ENCODE assay signal across 1 cellular context in the genomic region with DNA sequence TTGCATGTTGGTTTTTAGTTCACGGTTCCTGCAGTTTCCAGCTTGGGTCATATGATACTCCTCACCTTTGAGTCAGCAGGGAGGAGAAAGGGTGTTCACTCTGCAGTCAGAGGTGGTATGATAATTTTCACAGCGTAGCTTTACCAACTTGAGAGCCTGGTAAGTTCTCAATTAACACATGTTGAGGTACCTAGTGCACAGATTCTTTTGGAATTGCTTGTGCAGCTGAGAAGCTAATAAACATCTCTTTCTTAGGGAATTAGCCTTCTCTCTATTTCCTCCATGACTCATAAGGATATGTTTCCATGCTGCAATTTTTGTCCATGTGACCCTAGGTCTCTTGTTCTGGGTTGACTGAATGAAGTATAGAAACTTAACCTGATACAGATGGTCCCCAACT.
TF ChIP-seq lines count a peak whose summit lies in the region.

No MANE protein-coding gene starts in this region.

TF ChIP-seq in GM23338, 12 proteins besides CTCF, POLR2A, EP300 and RAD21 (continued from another document):
- TF ChIP-seq, protein P1, sequence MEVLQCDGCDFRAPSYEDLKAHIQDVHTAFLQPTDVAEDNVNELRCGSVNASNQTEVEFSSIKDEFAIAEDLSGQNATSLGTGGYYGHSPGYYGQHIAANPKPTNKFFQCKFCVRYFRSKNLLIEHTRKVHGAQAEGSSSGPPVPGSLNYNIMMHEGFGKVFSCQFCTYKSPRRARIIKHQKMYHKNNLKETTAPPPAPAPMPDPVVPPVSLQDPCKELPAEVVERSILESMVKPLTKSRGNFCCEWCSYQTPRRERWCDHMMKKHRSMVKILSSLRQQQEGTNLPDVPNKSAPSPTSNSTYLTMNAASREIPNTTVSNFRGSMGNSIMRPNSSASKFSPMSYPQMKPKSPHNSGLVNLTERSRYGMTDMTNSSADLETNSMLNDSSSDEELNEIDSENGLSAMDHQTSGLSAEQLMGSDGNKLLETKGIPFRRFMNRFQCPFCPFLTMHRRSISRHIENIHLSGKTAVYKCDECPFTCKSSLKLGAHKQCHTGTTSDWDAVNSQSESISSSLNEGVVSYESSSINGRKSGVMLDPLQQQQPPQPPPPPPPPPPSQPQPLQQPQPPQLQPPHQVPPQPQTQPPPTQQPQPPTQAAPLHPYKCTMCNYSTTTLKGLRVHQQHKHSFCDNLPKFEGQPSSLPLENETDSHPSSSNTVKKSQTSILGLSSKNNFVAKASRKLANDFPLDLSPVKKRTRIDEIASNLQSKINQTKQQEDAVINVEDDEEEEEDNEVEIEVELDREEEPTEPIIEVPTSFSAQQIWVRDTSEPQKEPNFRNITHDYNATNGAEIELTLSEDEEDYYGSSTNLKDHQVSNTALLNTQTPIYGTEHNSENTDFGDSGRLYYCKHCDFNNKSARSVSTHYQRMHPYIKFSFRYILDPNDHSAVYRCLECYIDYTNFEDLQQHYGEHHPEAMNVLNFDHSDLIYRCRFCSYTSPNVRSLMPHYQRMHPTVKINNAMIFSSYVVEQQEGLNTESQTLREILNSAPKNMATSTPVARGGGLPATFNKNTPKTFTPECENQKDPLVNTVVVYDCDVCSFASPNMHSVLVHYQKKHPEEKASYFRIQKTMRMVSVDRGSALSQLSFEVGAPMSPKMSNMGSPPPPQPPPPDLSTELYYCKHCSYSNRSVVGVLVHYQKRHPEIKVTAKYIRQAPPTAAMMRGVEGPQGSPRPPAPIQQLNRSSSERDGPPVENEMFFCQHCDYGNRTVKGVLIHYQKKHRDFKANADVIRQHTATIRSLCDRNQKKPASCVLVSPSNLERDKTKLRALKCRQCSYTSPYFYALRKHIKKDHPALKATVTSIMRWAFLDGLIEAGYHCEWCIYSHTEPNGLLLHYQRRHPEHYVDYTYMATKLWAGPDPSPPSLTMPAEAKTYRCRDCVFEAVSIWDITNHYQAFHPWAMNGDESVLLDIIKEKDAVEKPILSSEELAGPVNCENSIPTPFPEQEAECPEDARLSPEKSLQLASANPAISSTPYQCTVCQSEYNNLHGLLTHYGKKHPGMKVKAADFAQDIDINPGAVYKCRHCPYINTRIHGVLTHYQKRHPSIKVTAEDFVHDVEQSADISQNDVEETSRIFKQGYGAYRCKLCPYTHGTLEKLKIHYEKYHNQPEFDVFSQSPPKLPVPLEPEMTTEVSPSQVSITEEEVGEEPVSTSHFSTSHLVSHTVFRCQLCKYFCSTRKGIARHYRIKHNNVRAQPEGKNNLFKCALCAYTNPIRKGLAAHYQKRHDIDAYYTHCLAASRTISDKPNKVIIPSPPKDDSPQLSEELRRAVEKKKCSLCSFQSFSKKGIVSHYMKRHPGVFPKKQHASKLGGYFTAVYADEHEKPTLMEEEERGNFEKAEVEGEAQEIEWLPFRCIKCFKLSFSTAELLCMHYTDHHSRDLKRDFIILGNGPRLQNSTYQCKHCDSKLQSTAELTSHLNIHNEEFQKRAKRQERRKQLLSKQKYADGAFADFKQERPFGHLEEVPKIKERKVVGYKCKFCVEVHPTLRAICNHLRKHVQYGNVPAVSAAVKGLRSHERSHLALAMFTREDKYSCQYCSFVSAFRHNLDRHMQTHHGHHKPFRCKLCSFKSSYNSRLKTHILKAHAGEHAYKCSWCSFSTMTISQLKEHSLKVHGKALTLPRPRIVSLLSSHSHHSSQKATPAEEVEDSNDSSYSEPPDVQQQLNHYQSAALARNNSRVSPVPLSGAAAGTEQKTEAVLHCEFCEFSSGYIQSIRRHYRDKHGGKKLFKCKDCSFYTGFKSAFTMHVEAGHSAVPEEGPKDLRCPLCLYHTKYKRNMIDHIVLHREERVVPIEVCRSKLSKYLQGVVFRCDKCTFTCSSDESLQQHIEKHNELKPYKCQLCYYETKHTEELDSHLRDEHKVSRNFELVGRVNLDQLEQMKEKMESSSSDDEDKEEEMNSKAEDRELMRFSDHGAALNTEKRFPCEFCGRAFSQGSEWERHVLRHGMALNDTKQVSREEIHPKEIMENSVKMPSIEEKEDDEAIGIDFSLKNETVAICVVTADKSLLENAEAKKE (CRISPR knock-in tag; IDR thresholded peaks at IDR 0.05): no peak
- TF ChIP-seq POLR2AphosphoS5 (IDR thresholded peaks at IDR 0.05; ENCODE audit: low read depth): no peak
- no peak for TF ChIP-seq CREB1 (CRISPR knock-in tag; IDR thresholded peaks at IDR 0.05; ENCODE audit: low read depth)
- TF ChIP-seq EZH2 (IDR thresholded peaks at IDR 0.05; ENCODE audit: low read depth, unreplicated experiment): no peak
- TF ChIP-seq, protein P2, sequence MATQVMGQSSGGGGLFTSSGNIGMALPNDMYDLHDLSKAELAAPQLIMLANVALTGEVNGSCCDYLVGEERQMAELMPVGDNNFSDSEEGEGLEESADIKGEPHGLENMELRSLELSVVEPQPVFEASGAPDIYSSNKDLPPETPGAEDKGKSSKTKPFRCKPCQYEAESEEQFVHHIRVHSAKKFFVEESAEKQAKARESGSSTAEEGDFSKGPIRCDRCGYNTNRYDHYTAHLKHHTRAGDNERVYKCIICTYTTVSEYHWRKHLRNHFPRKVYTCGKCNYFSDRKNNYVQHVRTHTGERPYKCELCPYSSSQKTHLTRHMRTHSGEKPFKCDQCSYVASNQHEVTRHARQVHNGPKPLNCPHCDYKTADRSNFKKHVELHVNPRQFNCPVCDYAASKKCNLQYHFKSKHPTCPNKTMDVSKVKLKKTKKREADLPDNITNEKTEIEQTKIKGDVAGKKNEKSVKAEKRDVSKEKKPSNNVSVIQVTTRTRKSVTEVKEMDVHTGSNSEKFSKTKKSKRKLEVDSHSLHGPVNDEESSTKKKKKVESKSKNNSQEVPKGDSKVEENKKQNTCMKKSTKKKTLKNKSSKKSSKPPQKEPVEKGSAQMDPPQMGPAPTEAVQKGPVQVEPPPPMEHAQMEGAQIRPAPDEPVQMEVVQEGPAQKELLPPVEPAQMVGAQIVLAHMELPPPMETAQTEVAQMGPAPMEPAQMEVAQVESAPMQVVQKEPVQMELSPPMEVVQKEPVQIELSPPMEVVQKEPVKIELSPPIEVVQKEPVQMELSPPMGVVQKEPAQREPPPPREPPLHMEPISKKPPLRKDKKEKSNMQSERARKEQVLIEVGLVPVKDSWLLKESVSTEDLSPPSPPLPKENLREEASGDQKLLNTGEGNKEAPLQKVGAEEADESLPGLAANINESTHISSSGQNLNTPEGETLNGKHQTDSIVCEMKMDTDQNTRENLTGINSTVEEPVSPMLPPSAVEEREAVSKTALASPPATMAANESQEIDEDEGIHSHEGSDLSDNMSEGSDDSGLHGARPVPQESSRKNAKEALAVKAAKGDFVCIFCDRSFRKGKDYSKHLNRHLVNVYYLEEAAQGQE (IDR thresholded peaks at IDR 0.05; ENCODE audit: unreplicated experiment): no peak
- TF ChIP-seq EZH2phosphoT487 (IDR thresholded peaks at IDR 0.05; ENCODE audit: unreplicated experiment): no peak
- TF ChIP-seq JUNB (IDR thresholded peaks at IDR 0.05; ENCODE audit: unreplicated experiment): no peak
- TF ChIP-seq, protein P3, sequence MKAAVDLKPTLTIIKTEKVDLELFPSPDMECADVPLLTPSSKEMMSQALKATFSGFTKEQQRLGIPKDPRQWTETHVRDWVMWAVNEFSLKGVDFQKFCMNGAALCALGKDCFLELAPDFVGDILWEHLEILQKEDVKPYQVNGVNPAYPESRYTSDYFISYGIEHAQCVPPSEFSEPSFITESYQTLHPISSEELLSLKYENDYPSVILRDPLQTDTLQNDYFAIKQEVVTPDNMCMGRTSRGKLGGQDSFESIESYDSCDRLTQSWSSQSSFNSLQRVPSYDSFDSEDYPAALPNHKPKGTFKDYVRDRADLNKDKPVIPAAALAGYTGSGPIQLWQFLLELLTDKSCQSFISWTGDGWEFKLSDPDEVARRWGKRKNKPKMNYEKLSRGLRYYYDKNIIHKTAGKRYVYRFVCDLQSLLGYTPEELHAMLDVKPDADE (IDR thresholded peaks at IDR 0.05): no peak
- TF ChIP-seq STAT1 (IDR thresholded peaks at IDR 0.05; ENCODE audit: unreplicated experiment): no peak
